8 cellular contexts compared by ENCODE assay signal in genomic region chr20:4720121-4720976, GRCh38. TPM values are rescaled to one million over a fixed set of nuclear protein-coding genes. Genes with fewer than 3 reads are reported as not detected.
DNase-seq lines count a peak whose midpoint lies in the region; ATAC-seq and TF ChIP-seq lines count a peak whose summit lies in the region.

No MANE protein-coding gene starts in this region.

- no peak overlapping the region for H3K27ac ChIP-seq in AG04450 (ENCODE audit: low read depth, low read length)

- no peaks in the 10 kb centered on the region; the same call in 1 of the 2 replicates for H3K9me3 ChIP-seq in AG04450 (ENCODE audit: control insufficient read depth, insufficient read depth, low read length)

- H3K4me3 ChIP-seq in AG04450 (ENCODE audit: low read depth, low read length) = no peak overlapping the region

- DNase-seq in AG04450 (ENCODE audit: low read depth, low spot score) (peak; percentile 43), NCI-H2171 (lab: John Stamatoyannopoulos, UW) (peak; percentile 64), cerebellar cortex (ENCODE audit: low spot score) (peak; percentile 89), kidney tubule cell (ENCODE audit: low spot score) (peak; percentile 63)
- DNase-seq in stimulated activated CD4-positive, alpha-beta T cell treated with anti-CD3 and anti-CD28 coated beads, Interleukin-2, amount 100 ng/mL, for 24 hours = peak; percentile 73 to 78

- ATAC-seq in GM18517 (IDR thresholded peaks at IDR 0.05; ENCODE audit: unreplicated experiment) (peak; percentile 96), HG03045 (IDR thresholded peaks at IDR 0.05; ENCODE audit: unreplicated experiment) (peak; percentile 95)
- peak; percentile 74 to 82 for ATAC-seq in activated CD4-positive, CD25-positive, alpha-beta regulatory T cell treated with anti-CD3 and anti-CD28 coated beads, Interleukin-2, amount 50 U/mL, for 24 hours

- CTCF ChIA-PET in AG04450 (lab: Charles Lee) = interaction anchor here (0.6 to 4.6 kb wide), 10 partner anchors 8 to 381 kb away, joined by 3 to 72 read pairs (median 4); no protein-coding TSS in a partner anchor

- H3K27me3 ChIP-seq in AG04450 (ENCODE audit: control insufficient read depth, insufficient read depth, low read length) = peaks cover 9% of the 10 kb centered on the region

- POLR2A ChIA-PET in AG04450 (lab: Yijun Ruan, JAX) = no interaction called here

- peak; percentile 82 for TF ChIP-seq CTCF in AG04450 (IDR thresholded peaks at IDR 0.05; ENCODE audit: low read depth, low read length)

RNA-seq across cellular contexts. Expression of gene PRND, which starts 1.4 kb away (rescaled TPM):
- polyA plus RNA-seq in AG04450 (2011; rRNA removed) = not detected in 2 replicates
- not detected in 2 replicates for polyA minus RNA-seq in AG04450 (2011; rRNA and poly(A)+ RNA removed)

RNA-seq across cellular contexts. Expression of gene PRNP, which starts 34.1 kb away (rescaled TPM):
- 242 and 258 TPM in 2 replicates for polyA plus RNA-seq in AG04450 (2011; rRNA removed)
- polyA minus RNA-seq in AG04450 (2011; rRNA and poly(A)+ RNA removed) = 292 and 364 TPM in 2 replicates
